ENCODE assay signal across 1 cellular context in the genomic region with DNA sequence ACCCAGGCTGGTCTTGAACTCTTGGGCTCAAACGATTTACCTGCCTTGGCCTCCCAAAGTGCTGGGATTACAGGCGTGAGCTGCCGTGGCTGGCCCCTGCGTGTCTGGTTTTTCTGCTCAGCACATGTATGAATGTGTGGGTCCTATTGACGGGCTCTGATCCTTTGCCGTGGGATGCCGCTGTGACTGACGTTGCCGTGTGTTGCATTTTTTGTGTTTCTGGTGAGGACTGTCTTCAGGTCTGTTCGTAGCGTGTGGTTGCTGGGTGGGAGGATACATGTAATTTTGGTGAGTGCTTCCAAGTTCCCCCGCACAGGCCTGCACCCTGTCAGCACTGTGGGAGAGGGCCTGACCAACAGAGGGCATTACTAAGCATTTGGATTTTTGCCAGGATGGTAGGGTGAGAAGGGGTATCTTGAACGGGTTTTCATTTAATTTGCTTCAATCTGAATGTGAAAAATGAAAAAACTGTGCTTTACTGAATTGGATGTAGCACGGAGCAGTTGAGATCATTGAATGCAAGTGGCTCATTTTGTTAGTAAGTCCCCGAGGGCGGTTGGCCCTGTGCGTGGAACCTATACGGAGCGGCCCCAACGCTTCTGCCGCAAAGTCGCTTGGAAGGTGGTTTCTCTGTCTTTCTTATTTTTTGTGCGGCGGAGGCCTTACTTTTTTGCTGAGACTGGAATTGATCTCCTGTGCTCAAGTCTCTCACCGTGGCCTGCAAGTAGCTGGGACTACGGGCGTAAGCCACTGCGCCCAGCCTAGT.
TF ChIP-seq lines count a peak whose summit lies in the region.

No MANE protein-coding gene starts in this region.

TF ChIP-seq in WTC11, 78 proteins besides CTCF, POLR2A, EP300 and RAD21 (continued from another document):
- TF ChIP-seq ZNF512 (CRISPR knock-in tag; IDR thresholded peaks at IDR 0.05; ENCODE audit: borderline replicate concordance) (no peak), ZNF219 (CRISPR knock-in tag; IDR thresholded peaks at IDR 0.05; ENCODE audit: borderline replicate concordance) (no peak), NR3C1 (CRISPR knock-in tag; conservative IDR thresholded peaks at IDR 0.05; ENCODE audit: low read depth) (no peak), ZNF121 (CRISPR knock-in tag; IDR thresholded peaks at IDR 0.05) (no peak), ZNF416 (CRISPR knock-in tag; IDR thresholded peaks at IDR 0.05) (no peak), HMGA2 (CRISPR knock-in tag; IDR thresholded peaks at IDR 0.05) (no peak)
- TF ChIP-seq, protein P1, sequence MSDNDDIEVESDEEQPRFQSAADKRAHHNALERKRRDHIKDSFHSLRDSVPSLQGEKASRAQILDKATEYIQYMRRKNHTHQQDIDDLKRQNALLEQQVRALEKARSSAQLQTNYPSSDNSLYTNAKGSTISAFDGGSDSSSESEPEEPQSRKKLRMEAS (CRISPR knock-in tag; IDR thresholded peaks at IDR 0.05), result no peak
TF ChIP-seq in WTC11: peak in this region for 0.
